ENCODE assay signal across 27 cellular contexts in genomic region chr2:148202237-148202636, GRCh38.
"Had no signal": no experiment of that assay in that cellular context is flagged by ENCODE, and none has a peak within 500 bp of the region (broad histone marks: within the 10 kb centered on the region; RNA-seq: fewer than 3 reads in every experiment).

No MANE protein-coding gene starts in this region.

- H3K4me3 Mint-ChIP-seq: dendritic cell treated with granulocyte-macrophage colony-stimulating factor and Interleukin-4, amounts not matched to agents 40 ng/mL and 50 ng/mL, for 4 days; effector memory CD8-positive, alpha-beta T cell; endodermal cell; naive thymus-derived CD4-positive, alpha-beta T cell had no signal

- H3K36me3 ChIP-seq: colonic mucosa, esophagus squamous epithelium, gastrocnemius medialis, heart right ventricle, left lung, lower lobe of right lung had no signal

- H3K27ac Mint-ChIP-seq: dendritic cell treated with granulocyte-macrophage colony-stimulating factor and Interleukin-4, amounts not matched to agents 40 ng/mL and 50 ng/mL, for 4 days; endodermal cell; naive thymus-derived CD4-positive, alpha-beta T cell had no signal

- H3K27ac ChIP-seq: colonic mucosa, epithelial cell of prostate, esophagus squamous epithelium, gastrocnemius medialis, heart right ventricle, left lung, lower lobe of right lung had no signal

- DNase-seq: colonic mucosa; cortex of kidney; effector CD8-positive, alpha-beta T cell; effector memory CD8-positive, alpha-beta T cell; erythroblast; esophagus squamous epithelium; foreskin fibroblast; foreskin melanocyte; gastrocnemius medialis; glutamatergic neuron; head of caudate nucleus; heart right ventricle; hippocampal formation; left cardiac atrium; left lung; left ventricle myocardium superior; lower lobe of right lung; mesendoderm; midbrain; naive thymus-derived CD4-positive, alpha-beta T cell had no signal

- H3K4me1 ChIP-seq: colonic mucosa, esophagus squamous epithelium, gastrocnemius medialis, heart right ventricle, left lung, lower lobe of right lung had no signal

- H3K4me3 ChIP-seq: colonic mucosa, esophagus squamous epithelium, gastrocnemius medialis, heart right ventricle, left lung, lower lobe of right lung had no signal

- H3K27me3 Mint-ChIP-seq: dendritic cell treated with granulocyte-macrophage colony-stimulating factor and Interleukin-4, amounts not matched to agents 40 ng/mL and 50 ng/mL, for 4 days; effector memory CD8-positive, alpha-beta T cell; naive thymus-derived CD4-positive, alpha-beta T cell had no signal

- ATAC-seq: effector memory CD8-positive, alpha-beta T cell; esophagus mucosa; gastrocnemius medialis; heart right ventricle; left cardiac atrium; left lung; left ventricle myocardium superior; naive thymus-derived CD4-positive, alpha-beta T cell had no signal

- H3K4me1 Mint-ChIP-seq: endodermal cell; naive thymus-derived CD4-positive, alpha-beta T cell had no signal

- FAIRE-seq: endometrium, islet of Langerhans, keratinocyte had no signal

- H3K9me3 ChIP-seq: colonic mucosa, esophagus squamous epithelium, gastrocnemius medialis, heart right ventricle, left lung, lower lobe of right lung had no signal

- H3K27me3 ChIP-seq: colonic mucosa, esophagus squamous epithelium, gastrocnemius medialis, heart right ventricle, left lung had no signal

- H3K9me3 Mint-ChIP-seq: dendritic cell treated with granulocyte-macrophage colony-stimulating factor and Interleukin-4, amounts not matched to agents 40 ng/mL and 50 ng/mL, for 4 days; effector memory CD8-positive, alpha-beta T cell had no signal
